In genomic region chr15:41238100-41238499, GRCh38 we compare ENCODE assay signal across 16 cellular contexts. TPM values are rescaled to one million over a fixed set of nuclear protein-coding genes. Genes with fewer than 3 reads are reported as not detected.
DNase-seq lines count a peak whose midpoint lies in the region; ATAC-seq and TF ChIP-seq lines count a peak whose summit lies in the region.
"Had no signal": no experiment of that assay in that cellular context is flagged by ENCODE, and none has a peak within 500 bp of the region (broad histone marks: within the 10 kb centered on the region; RNA-seq: fewer than 3 reads in every experiment).

No MANE protein-coding gene starts in this region.

- no peaks in the 10 kb centered on the region for H3K27me3 Mint-ChIP-seq in MCF 10A (ENCODE audit: insufficient read depth, unreplicated experiment)
- H3K27me3 Mint-ChIP-seq in chondrocyte (ENCODE audit: low read depth): no peaks in the 10 kb centered on the region
- H3K27me3 Mint-ChIP-seq in neural crest cell (ENCODE audit: low read depth): no peaks in the 10 kb centered on the region
- H3K27me3 Mint-ChIP-seq: CD8-positive, alpha-beta memory T cell had no signal

- no peaks in the 10 kb centered on the region for H3K4me1 ChIP-seq in breast epithelium
- H3K4me1 ChIP-seq: BLaER1 had no signal

- BruUV-seq in MCF 10A (replicated peaks; lab: Mats Ljungman, UMichigan): no TSS peak

- no peaks in the 10 kb centered on the region for H3K9me3 Mint-ChIP-seq in MCF 10A (ENCODE audit: unreplicated experiment)
- H3K9me3 Mint-ChIP-seq in chondrocyte (ENCODE audit: low read depth): no peaks in the 10 kb centered on the region
- H3K9me3 Mint-ChIP-seq in neural crest cell: no peaks in the 10 kb centered on the region
- H3K9me3 Mint-ChIP-seq: CD8-positive, alpha-beta memory T cell; HFFc6 had no signal

- ATAC-seq in HG03469 (IDR thresholded peaks at IDR 0.05; ENCODE audit: unreplicated experiment) (no peak), HG02970 (IDR thresholded peaks at IDR 0.05; ENCODE audit: low FRiP score, unreplicated experiment) (no peak)

- POLR2A ChIA-PET in MCF 10A (lab: Yijun Ruan, JAX): interaction anchor here (0.5 to 1.6 kb wide), 4 partner anchors 8 to 45 kb away, joined by 3 to 5 read pairs (median 4); no protein-coding TSS in a partner anchor

- no peaks in the 10 kb centered on the region for H3K27me3 ChIP-seq in breast epithelium
- H3K27me3 ChIP-seq: BLaER1 had no signal

- no peak overlapping the region for H3K4me3 ChIP-seq in breast epithelium
- H3K4me3 ChIP-seq: BLaER1 had no signal

- DNase-seq in MCF 10A (ENCODE audit: unreplicated experiment) (no peak), breast epithelium (ENCODE audit: low spot score in 2 of 2) (no peak), chondrocyte (ENCODE audit: low spot score) (no peak), neural crest cell (ENCODE audit: low read depth, low spot score) (no peak)
- DNase-seq in activated CD4-positive, CD25-positive, alpha-beta regulatory T cell treated with anti-CD3 and anti-CD28 coated beads, Interleukin-2, amount 50 U/mL, for 72 hours: no peak
- DNase-seq: 8988T; AML-193; Caco-2; CD8-positive, alpha-beta memory T cell; GF-D8; HCEC 1CT; HFFc6 had no signal

- no peaks in the 10 kb centered on the region for H3K36me3 ChIP-seq in breast epithelium

- H3K4me3 Mint-ChIP-seq in MCF 10A (ENCODE audit: unreplicated experiment) (no peak overlapping the region), chondrocyte (ENCODE audit: unreplicated experiment) (no peak overlapping the region), neural crest cell (peak overlapping the region; percentile 45)
- H3K4me3 Mint-ChIP-seq: CD8-positive, alpha-beta memory T cell; HFFc6 had no signal

- no peak overlapping the region for H3K27ac ChIP-seq in breast epithelium
- H3K27ac ChIP-seq: BLaER1, HL-60 had no signal

- peak overlapping the region; percentile 44 for H3K27ac Mint-ChIP-seq in MCF 10A (ENCODE audit: low read depth, unreplicated experiment)
- H3K27ac Mint-ChIP-seq in chondrocyte (ENCODE audit: unreplicated experiment): peak overlapping the region; percentile 74
- no peak overlapping the region for H3K27ac Mint-ChIP-seq in neural crest cell (ENCODE audit: unreplicated experiment)
- H3K27ac Mint-ChIP-seq: HFFc6 had no signal

- CTCF ChIA-PET in MCF 10A (lab: Yijun Ruan, JAX): no interaction called here

- intact Hi-C loops in MCF 10A (cut with micrococcal nuclease): no loop called here
- intact Hi-C loops in breast epithelium (cut with DNase I; ENCODE audit: low total_unique reads): no loop called here

- H3K9me3 ChIP-seq in breast epithelium: no peaks in the 10 kb centered on the region
- H3K9me3 ChIP-seq: BLaER1, Caco-2 had no signal

- H3K4me1 Mint-ChIP-seq in MCF 10A (ENCODE audit: insufficient read depth, unreplicated experiment) (peaks cover 9% of the 10 kb centered on the region), chondrocyte (ENCODE audit: low read depth) (peaks cover 6% of the 10 kb centered on the region), neural crest cell (peaks cover 2% of the 10 kb centered on the region)

- no peak for TF ChIP-seq POLR2A in breast epithelium (IDR thresholded peaks at IDR 0.05)

- H3K36me3 Mint-ChIP-seq in MCF 10A (ENCODE audit: insufficient read depth, unreplicated experiment): peaks cover 29% of the 10 kb centered on the region
- no peaks in the 10 kb centered on the region for H3K36me3 Mint-ChIP-seq in chondrocyte (ENCODE audit: low read depth)
- H3K36me3 Mint-ChIP-seq in neural crest cell (ENCODE audit: low read depth): no peaks in the 10 kb centered on the region

- TF ChIP-seq CTCF in MCF 10A (IDR thresholded peaks at IDR 0.05; ENCODE audit: unreplicated experiment) (no peak), breast epithelium (IDR thresholded peaks at IDR 0.05) (no peak), chondrocyte (IDR thresholded peaks at IDR 0.05) (no peak), neural crest cell (conservative IDR thresholded peaks at IDR 0.05) (no peak)

RNA-seq across cellular contexts. Expression of gene CHP1, which starts 7.0 kb away (rescaled TPM):
- 70.4 and 91.1 TPM in 2 replicates for total RNA-seq in MCF 10A (2022)
- total RNA-seq in breast epithelium: 100 to 1,000 TPM; 107 to 290 (median 120) TPM
- total RNA-seq in chondrocyte: 63.6 to 80.0 TPM (median 77.0 TPM) in 3 replicates
- 72.7 and 76.3 TPM in 2 replicates for total RNA-seq in neural crest cell

RNA-seq across cellular contexts. Expression of gene EXD1, which starts 7.5 kb away (rescaled TPM):
- total RNA-seq in MCF 10A (2022) (0.12 and 0.37 TPM in 2 replicates), breast epithelium (not detected), chondrocyte (not detected in 3 replicates), neural crest cell (not detected in 2 replicates)
- total RNA-seq: Caco-2; CD8-positive, alpha-beta memory T cell; HFFc6 had no signal
